In the genomic region with DNA sequence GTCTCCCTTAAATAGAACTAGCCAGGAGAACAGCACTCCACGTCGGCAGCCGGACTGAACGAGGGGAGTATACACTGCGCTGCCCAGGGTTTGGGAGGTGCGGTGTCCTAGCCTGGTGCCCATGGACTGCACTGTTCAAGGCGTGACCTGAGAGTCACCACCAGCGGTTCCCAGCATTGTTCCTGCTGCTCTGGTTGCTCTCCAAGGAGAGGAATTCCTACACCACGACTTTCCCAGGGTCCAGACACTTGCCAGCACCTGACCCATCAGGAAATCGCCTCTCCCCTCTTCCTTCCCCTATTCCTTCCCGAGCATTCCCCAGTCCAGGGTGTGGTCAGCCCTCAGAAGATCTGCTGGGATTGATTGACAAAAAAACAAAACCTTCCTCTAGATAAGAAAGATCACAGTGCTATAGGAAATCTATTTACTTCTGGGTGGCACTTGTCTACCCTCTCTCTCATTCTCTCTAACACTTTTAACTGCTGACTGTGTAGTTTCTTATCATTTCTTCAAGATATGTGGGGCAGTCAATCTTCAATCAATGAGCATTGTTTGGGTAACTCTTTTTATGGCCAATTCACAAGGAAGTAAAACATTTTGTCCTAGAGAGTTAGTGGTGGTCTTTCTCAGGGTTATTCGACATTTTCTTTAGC, we compare ENCODE assay signal across 15 cellular contexts.
DNase-seq lines count a peak whose midpoint lies in the region; ATAC-seq and TF ChIP-seq lines count a peak whose summit lies in the region.
"Had no signal": no experiment of that assay in that cellular context is flagged by ENCODE, and none has a peak within 500 bp of the region (broad histone marks: within the 10 kb centered on the region; RNA-seq: fewer than 3 reads in every experiment).

No MANE protein-coding gene starts in this region.

- H3K27me3 ChIP-seq in gastroesophageal sphincter (no peaks in the 10 kb centered on the region), mesenchymal stem cell (ENCODE audit: control insufficient read depth in 1 of 2, insufficient read depth in 1 of 2, low read length in 2 of 2) (no peaks in the 10 kb centered on the region), GM23248 (replicated peaks; ENCODE audit: insufficient read depth) (no peaks in the 10 kb centered on the region)
- H3K27me3 ChIP-seq: tibial nerve had no signal

- no peaks in the 10 kb centered on the region for H4K20me1 ChIP-seq in GM23248 (ENCODE audit: insufficient read depth)

- peak overlapping the region; percentile 13 for H2AK5ac ChIP-seq in mesenchymal stem cell (ENCODE audit: low read length, severe bottlenecking)

- H3K9ac ChIP-seq in mesenchymal stem cell (ENCODE audit: low read length) (peak overlapping the region; percentile 26), GM23248 (no peak overlapping the region)

- TF ChIP-seq CTCF in gastroesophageal sphincter (IDR thresholded peaks at IDR 0.05): no peak
- no peak for TF ChIP-seq CTCF in activated CD8-positive, alpha-beta T cell treated with anti-CD3 and anti-CD28 coated beads for 36 hours (IDR thresholded peaks at IDR 0.05)

- H3K23ac ChIP-seq in mesenchymal stem cell (ENCODE audit: low read length in 2 of 2): no peak overlapping the region

- H4K8ac ChIP-seq in mesenchymal stem cell (ENCODE audit: low read length): no peak overlapping the region

- no peaks in the 10 kb centered on the region for H3F3A ChIP-seq in GM23248 (ENCODE audit: insufficient read depth)

- H2BK12ac ChIP-seq in mesenchymal stem cell (ENCODE audit: low read length in 2 of 2): peak overlapping the region in 1 of 2 experiments; percentile 85

- 51 to 82% methylated on average over 6 to 11 of the region's 12 CpGs for WGBS in gastroesophageal sphincter (ENCODE audit: low coverage in 1 of 2), 2 donors
- WGBS in mesenchymal stem cell: 74% methylated on average over 10 of the region's 12 CpGs
- 85 to 89% methylated on average over 12 of the region's 12 CpGs for WGBS in GM23248 (ENCODE audit: low coverage in 1 of 2, low lambda C conversion rate in 2 of 2, missing lambda C conversion rate in 2 of 2), 2 experiments

- peak overlapping the region in 1 of 2 donors; percentile 51 for H3K27ac Mint-ChIP-seq in stimulated activated naive CD8-positive, alpha-beta T cell treated with anti-CD3 and anti-CD28 coated beads, Interleukin-15, amount 100 ng/mL, for 72 hours
- no peak overlapping the region for H3K27ac Mint-ChIP-seq in activated CD8-positive, alpha-beta T cell treated with anti-CD3 and anti-CD28 coated beads for 36 hours
- H3K27ac Mint-ChIP-seq: activated naive CD8-positive, alpha-beta T cell; nephron progenitor cell had no signal

- no peak overlapping the region for H3K4ac ChIP-seq in mesenchymal stem cell (ENCODE audit: low read depth in 1 of 2, low read length in 2 of 2)

- peaks cover 9% of the 10 kb centered on the region for H3K27me3 Mint-ChIP-seq in stimulated activated naive CD8-positive, alpha-beta T cell treated with anti-CD3 and anti-CD28 coated beads, Interleukin-15, amount 100 ng/mL, for 72 hours
- H3K27me3 Mint-ChIP-seq in activated CD8-positive, alpha-beta T cell treated with anti-CD3 and anti-CD28 coated beads for 36 hours: peaks cover 1% of the 10 kb centered on the region
- H3K27me3 Mint-ChIP-seq: activated naive CD8-positive, alpha-beta T cell had no signal

- H2BK120ac ChIP-seq in mesenchymal stem cell (ENCODE audit: low read depth, low read length): no peak overlapping the region

- no peaks in the 10 kb centered on the region for H3K9me2 ChIP-seq in GM23248 (ENCODE audit: insufficient read depth)

- no peak overlapping the region for H3K4me3 Mint-ChIP-seq in stimulated activated naive CD8-positive, alpha-beta T cell treated with anti-CD3 and anti-CD28 coated beads, Interleukin-15, amount 100 ng/mL, for 72 hours
- no peak overlapping the region for H3K4me3 Mint-ChIP-seq in activated CD8-positive, alpha-beta T cell treated with anti-CD3 and anti-CD28 coated beads for 36 hours
- H3K4me3 Mint-ChIP-seq: activated naive CD8-positive, alpha-beta T cell; nephron progenitor cell had no signal

- H3K4me3 ChIP-seq in gastroesophageal sphincter (no peak overlapping the region), mesenchymal stem cell (ENCODE audit: insufficient read depth in 1 of 2, low read depth in 1 of 2, low read length in 2 of 2) (no peak overlapping the region), GM23248 (no peak overlapping the region)
- H3K4me3 ChIP-seq: tibial nerve had no signal

- H2AFZ ChIP-seq in mesenchymal stem cell (ENCODE audit: low read depth, low read length) (no peak overlapping the region), GM23248 (no peak overlapping the region)

- H3K36me3 Mint-ChIP-seq in activated CD8-positive, alpha-beta T cell treated with anti-CD3 and anti-CD28 coated beads for 36 hours (ENCODE audit: low read depth): no peaks in the 10 kb centered on the region
- H3K36me3 Mint-ChIP-seq: activated naive CD8-positive, alpha-beta T cell had no signal

- H3K9me3 ChIP-seq in gastroesophageal sphincter (no peaks in the 10 kb centered on the region), mesenchymal stem cell (ENCODE audit: control insufficient read depth, low read length) (no peaks in the 10 kb centered on the region), GM23248 (ENCODE audit: low read depth) (no peaks in the 10 kb centered on the region)
- H3K9me3 ChIP-seq: tibial nerve had no signal

- H3K79me1 ChIP-seq in mesenchymal stem cell (replicated peaks; ENCODE audit: low read length, poor library complexity, severe bottlenecking): no peaks in the 10 kb centered on the region

- in situ Hi-C loops in GM23248 (cut with MboI): loop anchor here (10.0 kb wide), 3 partner anchors 276 to 684 kb away; a partner anchor contains a TSS

- POLR2A ChIA-PET in activated CD8-positive, alpha-beta T cell treated with anti-CD3 and anti-CD28 coated beads for 36 hours (lab: Charles Lee): no interaction called here

- CTCF ChIA-PET in activated CD8-positive, alpha-beta T cell treated with anti-CD3 and anti-CD28 coated beads for 36 hours (lab: Charles Lee): interaction anchor here (1.2 kb wide), 1 partner anchor 284 kb away, joined by 3 read pairs; no protein-coding TSS in a partner anchor

- H3K4me2 ChIP-seq in mesenchymal stem cell (ENCODE audit: low read length, poor library complexity, severe bottlenecking): no peak overlapping the region
- H3K4me2 ChIP-seq in GM23248 (ENCODE audit: unreplicated experiment): no peak overlapping the region

- H3K36me3 ChIP-seq in gastroesophageal sphincter (no peaks in the 10 kb centered on the region), mesenchymal stem cell (ENCODE audit: control insufficient read depth in 1 of 2, insufficient read depth in 2 of 2, low read depth in 1 of 2, low read length in 2 of 2) (no peaks in the 10 kb centered on the region), GM23248 (ENCODE audit: low read depth) (no peaks in the 10 kb centered on the region)
- H3K36me3 ChIP-seq: tibial nerve had no signal

- ATAC-seq in stimulated activated naive CD8-positive, alpha-beta T cell treated with anti-CD3 and anti-CD28 coated beads, Interleukin-15, amount 100 ng/mL, for 72 hours: peak; percentile 19
- no peak for ATAC-seq in stimulated activated naive CD8-positive, alpha-beta T cell treated with anti-CD3 and anti-CD28 coated beads, Interleukin-15, Interleukin-2, amounts not matched to agents 100 U/mL and 50 U/mL, for 24 hours
- ATAC-seq in gastroesophageal sphincter: no peak
- no peak for ATAC-seq in GM18909 (IDR thresholded peaks at IDR 0.05; ENCODE audit: poor library complexity, unreplicated experiment)
- ATAC-seq in activated CD8-positive, alpha-beta T cell treated with anti-CD3 and anti-CD28 coated beads for 36 hours: no peak

- no peak for TF ChIP-seq POLR2A in gastroesophageal sphincter (IDR thresholded peaks at IDR 0.05)

- H3K4me1 ChIP-seq in gastroesophageal sphincter (peaks cover 0 to 10% (median 0%) of the 10 kb centered on the region in 3 donors), mesenchymal stem cell (ENCODE audit: control insufficient read depth, insufficient read depth, low read depth, low read length) (peaks cover 1% of the 10 kb centered on the region), GM23248 (ENCODE audit: insufficient read depth) (peaks cover 23% of the 10 kb centered on the region)

- DNase-seq in stimulated activated naive CD8-positive, alpha-beta T cell treated with anti-CD3 and anti-CD28 coated beads, Interleukin-15, amount 100 ng/mL, for 72 hours: no peak
- DNase-seq in stimulated activated naive CD8-positive, alpha-beta T cell treated with anti-CD3 and anti-CD28 coated beads, Interleukin-15, Interleukin-2, amounts not matched to agents 100 U/mL and 50 U/mL, for 24 hours: no peak
- DNase-seq in mesenchymal stem cell (no peak), NCI-H128 (lab: John Stamatoyannopoulos, UW; ENCODE audit: unreplicated experiment) (no peak), GM23248 (no peak)
- no peak for DNase-seq in activated CD8-positive, alpha-beta T cell treated with anti-CD3 and anti-CD28 coated beads for 36 hours
- DNase-seq: cortex of kidney; NCI-H1105; NCI-H510A treated with DMSO at 0.1 percent for 48 hours; nephron progenitor cell; stimulated activated CD4-positive, alpha-beta T cell treated with anti-CD3 and anti-CD28 coated beads, Interleukin-12 subunit alpha, Interleukin-12 subunit beta, amount 100 ng/mL, for 4 hours had no signal

- no peak overlapping the region for H3K14ac ChIP-seq in mesenchymal stem cell (ENCODE audit: low read length in 2 of 2)

- no peaks in the 10 kb centered on the region for H3K79me2 ChIP-seq in GM23248 (ENCODE audit: insufficient read depth)

- no peaks in the 10 kb centered on the region for H3K9me3 Mint-ChIP-seq in stimulated activated naive CD8-positive, alpha-beta T cell treated with anti-CD3 and anti-CD28 coated beads, Interleukin-15, amount 100 ng/mL, for 72 hours
- no peaks in the 10 kb centered on the region for H3K9me3 Mint-ChIP-seq in activated CD8-positive, alpha-beta T cell treated with anti-CD3 and anti-CD28 coated beads for 36 hours
- H3K9me3 Mint-ChIP-seq: nephron progenitor cell had no signal

- peak overlapping the region; percentile 2 for H2BK5ac ChIP-seq in mesenchymal stem cell (ENCODE audit: low read depth, low read length, poor library complexity, severe bottlenecking)

- H3K4me1 Mint-ChIP-seq in stimulated activated naive CD8-positive, alpha-beta T cell treated with anti-CD3 and anti-CD28 coated beads, Interleukin-15, amount 100 ng/mL, for 72 hours: no peaks in the 10 kb centered on the region
- H3K4me1 Mint-ChIP-seq in activated CD8-positive, alpha-beta T cell treated with anti-CD3 and anti-CD28 coated beads for 36 hours (ENCODE audit: low read depth): no peaks in the 10 kb centered on the region

- no peak for TF ChIP-seq EP300 in gastroesophageal sphincter (IDR thresholded peaks at IDR 0.05)

- H3K27ac ChIP-seq in gastroesophageal sphincter (peak overlapping the region in 3 of 4 donors; percentile 20 to 40 (median 34)), mesenchymal stem cell (ENCODE audit: low read length, poor library complexity, severe bottlenecking) (no peak overlapping the region), GM23248 (no peak overlapping the region)

- intact Hi-C loops in activated CD8-positive, alpha-beta T cell treated with anti-CD3 and anti-CD28 coated beads for 36 hours (cut with micrococcal nuclease): no loop called here

- peak overlapping the region; percentile 88 for H2BK15ac ChIP-seq in mesenchymal stem cell (ENCODE audit: low read depth, poor library complexity, severe bottlenecking)

- peak overlapping the region in 1 of 2 experiments; percentile 4 for H3K18ac ChIP-seq in mesenchymal stem cell (ENCODE audit: low read depth in 1 of 2, low read length in 2 of 2)

- peak overlapping the region; percentile 47 for H4K91ac ChIP-seq in mesenchymal stem cell (ENCODE audit: low read length)

Comparison
In these comparisons a context has a peak if more than half of its experiments do, and no peak if none do; other contexts are left out.
1. H3K27ac ChIP-seq: peak in gastroesophageal sphincter (3 of 4); none in mesenchymal stem cell (single experiment) and GM23248 (single experiment).